Comparison of ENCODE assay signal across 13 cellular contexts in genomic region chr13:99053636-99054233, GRCh38.
A peak's percentile ranks its signal among the peaks of the same experiment; 100 is the strongest.
DNase-seq lines count a peak whose midpoint lies in the region; ATAC-seq and TF ChIP-seq lines count a peak whose summit lies in the region.
"Had no signal": no experiment of that assay in that cellular context is flagged by ENCODE, and none has a peak within 500 bp of the region (broad histone marks: within the 10 kb centered on the region; RNA-seq: fewer than 3 reads in every experiment).

No MANE protein-coding gene starts in this region.

- no peaks in the 10 kb centered on the region for H3K9me3 Mint-ChIP-seq in activated T-cell treated with anti-CD3 and anti-CD28 coated beads, Interleukin-2, amount 50 U/mL, for 72 hours
- no peaks in the 10 kb centered on the region for H3K9me3 Mint-ChIP-seq in endothelial cell (ENCODE audit: unreplicated experiment)
- H3K9me3 Mint-ChIP-seq: activated B cell treated with CpG ODN at 0.5 μM for 24 hours; stimulated activated naive B cell treated with anti-CD40 and anti-IgM and Interleukin-4, amounts not matched to agents 10 μg/mL and 1 μg/mL and 100 μg/mL, for 72 hours had no signal

- DNase-seq in activated T-cell treated with anti-CD3 and anti-CD28 coated beads, Interleukin-2, amount 50 U/mL, for 72 hours: no peak
- DNase-seq in activated T-cell treated with anti-CD3 and anti-CD28 coated beads for 4 hours (no peak), SK-N-DZ (ENCODE audit: low spot score) (peak; percentile 26), endothelial cell (ENCODE audit: low spot score) (no peak), thyroid gland (peak; percentile 43 to 45), ecto neural progenitor cell (ENCODE audit: low spot score) (no peak), left lobe of liver (ENCODE audit: low spot score) (no peak), mesenteric fat pad (ENCODE audit: low spot score) (no peak)
- DNase-seq: activated B cell treated with CpG ODN at 0.5 μM for 24 hours; activated gamma-delta T cell; NCI-H1105; stimulated activated CD4-positive, alpha-beta T cell treated with anti-CD3 and anti-CD28 coated beads, Interleukin-4, amount 100 ng/mL, for 1 hour; stimulated activated naive B cell treated with anti-CD40 and anti-IgM and Interleukin-4, amounts not matched to agents 10 μg/mL and 1 μg/mL and 100 μg/mL, for 72 hours had no signal

- TF ChIP-seq CTCF in endothelial cell (IDR thresholded peaks at IDR 0.05; ENCODE audit: unreplicated experiment) (no peak), thyroid gland (IDR thresholded peaks at IDR 0.05) (no peak)

- no peak overlapping the region for H3K27ac Mint-ChIP-seq in activated T-cell treated with anti-CD3 and anti-CD28 coated beads, Interleukin-2, amount 50 U/mL, for 72 hours
- peak overlapping the region; percentile 96 for H3K27ac Mint-ChIP-seq in endothelial cell (ENCODE audit: unreplicated experiment)
- H3K27ac Mint-ChIP-seq: activated B cell treated with CpG ODN at 0.5 μM for 24 hours; stimulated activated naive B cell treated with anti-CD40 and anti-IgM and Interleukin-4, amounts not matched to agents 10 μg/mL and 1 μg/mL and 100 μg/mL, for 72 hours had no signal

- intact Hi-C loops in thyroid gland (cut with DNase I): no loop called here

- peak overlapping the region in 1 of 3 donors; percentile 19 for H3K27ac ChIP-seq in thyroid gland

- no peaks in the 10 kb centered on the region for H3K9me3 ChIP-seq in thyroid gland

- H3K27me3 Mint-ChIP-seq in activated T-cell treated with anti-CD3 and anti-CD28 coated beads, Interleukin-2, amount 50 U/mL, for 72 hours (ENCODE audit: low read depth): no peaks in the 10 kb centered on the region
- peaks cover 5% of the 10 kb centered on the region for H3K27me3 Mint-ChIP-seq in endothelial cell (ENCODE audit: unreplicated experiment)

- H3K36me3 ChIP-seq in thyroid gland: no peaks in the 10 kb centered on the region

- H3K4me1 Mint-ChIP-seq in activated T-cell treated with anti-CD3 and anti-CD28 coated beads, Interleukin-2, amount 50 U/mL, for 72 hours (ENCODE audit: low read depth): peaks cover 72% of the 10 kb centered on the region
- peaks cover 87% of the 10 kb centered on the region for H3K4me1 Mint-ChIP-seq in endothelial cell (ENCODE audit: unreplicated experiment)

- no peaks in the 10 kb centered on the region for H3K27me3 ChIP-seq in thyroid gland

- TF ChIP-seq POLR2A in thyroid gland (IDR thresholded peaks at IDR 0.05): no peak

- 40 to 54% methylated on average over 5 of the region's 5 CpGs for WGBS in thyroid gland, 2 donors

- peak; percentile 29 to 30 for ATAC-seq in activated T-cell treated with anti-CD3 and anti-CD28 coated beads, Interleukin-2, amount 50 U/mL, for 72 hours (replicated peaks in 1 of 2)
- ATAC-seq in left lobe of liver: no peak
- ATAC-seq: stimulated activated naive B cell treated with anti-CD40 and anti-IgM and Interleukin-4, amounts not matched to agents 10 μg/mL and 1 μg/mL and 100 μg/mL, for 72 hours had no signal

- H3K36me3 Mint-ChIP-seq in activated T-cell treated with anti-CD3 and anti-CD28 coated beads, Interleukin-2, amount 50 U/mL, for 72 hours (ENCODE audit: insufficient read depth in 2 of 2): peaks cover 0 to 2% of the 10 kb centered on the region in 2 donors
- peaks cover 13% of the 10 kb centered on the region for H3K36me3 Mint-ChIP-seq in endothelial cell (ENCODE audit: low read depth, unreplicated experiment)

- H3K4me3 ChIP-seq in thyroid gland (replicated peaks in 1 of 3): no peak overlapping the region

- peak overlapping the region; percentile 66 to 77 for H3K4me3 Mint-ChIP-seq in activated T-cell treated with anti-CD3 and anti-CD28 coated beads, Interleukin-2, amount 50 U/mL, for 72 hours
- H3K4me3 Mint-ChIP-seq in endothelial cell (ENCODE audit: unreplicated experiment): no peak overlapping the region
- H3K4me3 Mint-ChIP-seq: activated B cell treated with CpG ODN at 0.5 μM for 24 hours; stimulated activated naive B cell treated with anti-CD40 and anti-IgM and Interleukin-4, amounts not matched to agents 10 μg/mL and 1 μg/mL and 100 μg/mL, for 72 hours had no signal

- peaks cover 11 to 54% of the 10 kb centered on the region in 2 donors for H3K4me1 ChIP-seq in thyroid gland

Comparison
In these comparisons a context has a peak if more than half of its experiments do, and no peak if none do; other contexts are left out.
1. DNase-seq: peak in SK-N-DZ (single experiment) and thyroid gland (2 of 2); none in activated T-cell treated with anti-CD3 and anti-CD28 coated beads, Interleukin-2, amount 50 U/mL, for 72 hours (0 of 2), activated T-cell treated with anti-CD3 and anti-CD28 coated beads for 4 hours (single experiment), endothelial cell (single experiment), ecto neural progenitor cell (single experiment), left lobe of liver (single experiment) and mesenteric fat pad (single experiment).